8 cellular contexts compared by ENCODE assay signal in genomic region chr15:31326729-31327673, GRCh38. TPM values are rescaled to one million over a fixed set of nuclear protein-coding genes. Genes with fewer than 3 reads are reported as not detected.
DNase-seq lines count a peak whose midpoint lies in the region; ATAC-seq and TF ChIP-seq lines count a peak whose summit lies in the region.

TSS of gene KLF13 (plus strand) at chr15:31326835. CDS start at chr15:31327213, 378 bp downstream.

- no peak for TF ChIP-seq CTCF in Panc1 (IDR thresholded peaks at IDR 0.05)
- TF ChIP-seq CTCF in left ventricle myocardium inferior (IDR thresholded peaks at IDR 0.05; ENCODE audit: borderline replicate concordance), result no peak

- peaks cover 19% of the 10 kb centered on the region for H3K4me1 ChIP-seq in Panc1 (ENCODE audit: control insufficient read depth, insufficient read depth, low read length)
- peaks cover 63% of the 10 kb centered on the region for H3K4me1 ChIP-seq in left ventricle myocardium inferior

- in situ Hi-C loops in Panc1 (cut with HindIII; ENCODE audit: low pct_unique_long_range_greater_than_20kb, low sequenced_read_pairs), result no loop called here

- POLR2A ChIA-PET in Panc1 (lab: Charles Lee), result interaction anchor here (0.6 to 0.7 kb wide), 2 partner anchors 18 to 86 kb away, joined by 3 to 4 read pairs; no protein-coding TSS in a partner anchor

- CTCF ChIA-PET in Panc1 (lab: Charles Lee), result interaction anchor here (0.6 kb wide), 1 partner anchor 81 kb away, joined by 12 read pairs; no protein-coding TSS in a partner anchor

- 0 to 1% (median 0%) methylated on average over 71 to 151 of the region's 151 CpGs for WGBS in adipose tissue, 3 donors

- ATAC-seq in HG02884 (IDR thresholded peaks at IDR 0.05; ENCODE audit: unreplicated experiment) (peak; percentile 41), Panc1 (peak; percentile 85)

- no TSS peak for BruUV-seq in Panc1 (replicated peaks; lab: Mats Ljungman, UMichigan)

- H3K4me3 ChIP-seq in Panc1 (ENCODE audit: low read depth in 2 of 2, low read length in 2 of 2), result peak within 1 kb of the TSS; percentile 58 to 79
- peak within 1 kb of the TSS; percentile 97 for H3K4me3 ChIP-seq in left ventricle myocardium inferior

- H3K27me3 ChIP-seq in Panc1 (ENCODE audit: control insufficient read depth, insufficient read depth, low read length) (no peaks in the 10 kb centered on the region), left ventricle myocardium inferior (ENCODE audit: low read depth) (no peaks in the 10 kb centered on the region)

- no peaks in the 10 kb centered on the region for H3K36me3 ChIP-seq in Panc1 (ENCODE audit: control insufficient read depth, insufficient read depth, low read length)
- no peaks in the 10 kb centered on the region for H3K36me3 ChIP-seq in left ventricle myocardium inferior

- DNase-seq in NCI-H1436 (lab: John Stamatoyannopoulos, UW) (peak; percentile 79), NCI-H1436 treated with DMSO at 0.1 percent for 48 hours (lab: John Stamatoyannopoulos, UW) (no peak), Panc1 (ENCODE audit: low read depth, low spot score) (no peak), left ventricle myocardium inferior (peak; percentile 74), putamen (ENCODE audit: low spot score) (peak; percentile 88), HuH-7 (ENCODE audit: low spot score) (no peak)

- H3K27ac ChIP-seq in Panc1 (ENCODE audit: low read length) (peak within 1 kb of the TSS; percentile 52; the same call in 1 of the 2 replicates), adipose tissue (ENCODE audit: low read depth, low read length) (peak within 1 kb of the TSS; percentile 96), left ventricle myocardium inferior (replicated peaks) (peak within 1 kb of the TSS; percentile 100)

- intact Hi-C loops in Panc1 (cut with micrococcal nuclease; ENCODE audit: unreplicated experiment) (loop anchor here (10.0 kb wide), 1 partner anchor 112 kb away; no protein-coding TSS in a partner anchor), left ventricle myocardium inferior (cut with micrococcal nuclease) (no loop called here)

- H3K9me3 ChIP-seq in Panc1 (ENCODE audit: control insufficient read depth, insufficient read depth, low read depth, low read length) (no peaks in the 10 kb centered on the region), left ventricle myocardium inferior (replicated peaks) (no peaks in the 10 kb centered on the region)

RNA-seq across cellular contexts. Expression of gene KLF13, which starts in this region (rescaled TPM):
- total RNA-seq in Panc1 (2021; ENCODE audit: unreplicated experiment), result 78.6 TPM
- polyA plus RNA-seq in Panc1 (2012; ENCODE audit: insufficient read length), result 91.5 TPM
- polyA plus RNA-seq in adipose tissue, result 10 to 100 TPM; 44.3 to 74.0 (median 46.9) TPM
- 62.3 TPM for total RNA-seq in left ventricle myocardium inferior

Comparison
In these comparisons a context has a peak if more than half of its experiments do, and no peak if none do; other contexts are left out.
1. DNase-seq: peak in NCI-H1436 (single experiment), left ventricle myocardium inferior (single experiment) and putamen (single experiment); none in NCI-H1436 treated with DMSO at 0.1 percent for 48 hours (single experiment), Panc1 (single experiment) and HuH-7 (single experiment).
2. Peak in every context shown above with its lines, with median percentiles within 50 percentile points of each other: H3K27ac ChIP-seq.